Comparison of ENCODE assay signal across 8 cellular contexts in the genomic region with DNA sequence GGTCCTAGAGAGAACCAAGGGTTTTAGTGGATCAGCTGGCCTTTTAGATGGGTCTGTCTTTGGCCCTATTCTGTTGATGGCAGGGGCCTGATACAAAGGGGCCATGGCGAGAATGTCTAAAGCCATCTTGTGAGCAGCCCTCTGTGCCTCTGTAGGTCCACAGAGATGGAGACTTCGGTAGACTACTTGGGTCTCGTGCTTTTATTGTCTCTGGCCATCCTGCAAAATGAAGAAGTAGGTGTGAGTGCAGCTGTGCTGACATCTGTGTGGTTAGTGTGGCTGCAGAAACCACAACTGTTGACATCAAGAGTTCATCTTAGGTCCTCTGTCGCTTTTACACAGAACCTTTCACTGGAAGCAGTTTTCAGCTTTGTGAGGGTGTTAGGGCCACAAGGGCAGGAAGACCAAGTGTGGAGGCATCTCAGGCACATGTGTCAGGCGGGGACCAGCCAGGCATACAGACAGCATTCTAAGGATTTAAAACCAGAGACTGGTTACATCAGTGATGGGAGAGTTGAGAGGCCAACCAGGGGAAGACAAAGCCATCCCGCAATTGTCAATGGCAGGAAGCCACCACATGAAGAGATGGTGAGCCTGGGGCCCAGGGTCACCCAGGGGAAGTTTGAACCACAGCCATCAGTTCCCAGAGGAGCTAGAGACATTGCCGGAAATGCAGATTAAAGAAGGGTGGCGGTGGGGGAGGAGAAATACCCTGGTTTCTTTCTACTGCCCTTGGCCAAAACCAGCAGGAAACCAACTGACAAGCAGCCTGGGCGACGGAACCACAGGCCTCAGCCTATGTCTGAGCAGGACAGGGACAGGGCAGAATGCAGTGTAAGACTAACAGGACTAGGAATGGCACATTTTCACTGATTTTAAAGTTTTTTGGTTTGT. TPM values are rescaled to one million over a fixed set of nuclear protein-coding genes. Genes with fewer than 3 reads are reported as not detected.
DNase-seq lines count a peak whose midpoint lies in the region; ATAC-seq and TF ChIP-seq lines count a peak whose summit lies in the region.

No MANE protein-coding gene starts in this region.

- H3K4me1 Mint-ChIP-seq in T-helper 1 cell treated with Interleukin-12 subunit alpha and Interleukin-12 subunit beta and Interleukin-4 antibody, amounts not matched to agents 30 μg/mL and 1 μg/mL, for 36 hours (ENCODE audit: low read depth): peaks cover 51% of the 10 kb centered on the region
- peaks cover 37% of the 10 kb centered on the region for H3K4me1 Mint-ChIP-seq in central memory CD8-positive, alpha-beta T cell

- H3K4me3 Mint-ChIP-seq in T-helper 1 cell treated with Interleukin-12 subunit alpha and Interleukin-12 subunit beta and Interleukin-4 antibody, amounts not matched to agents 30 μg/mL and 1 μg/mL, for 36 hours: peak overlapping the region; percentile 79
- H3K4me3 Mint-ChIP-seq in central memory CD8-positive, alpha-beta T cell: peak overlapping the region; percentile 72

- peak; percentile 51 for TF ChIP-seq POLR2A in GM19193 (IDR thresholded peaks at IDR 0.05; ENCODE audit: extremely low read depth, insufficient read depth, insufficient read length)

- peak; percentile 50 for DNase-seq in AG08395 (ENCODE audit: low spot score)
- peak; percentile 41 to 74 for DNase-seq in central memory CD8-positive, alpha-beta T cell (ENCODE audit: low spot score in 2 of 2)
- peak; percentile 76 for DNase-seq in pons (ENCODE audit: low spot score)
- DNase-seq in NCI-H1417 treated with DMSO at 0.1 percent for 48 hours (lab: John Stamatoyannopoulos, UW): no peak
- no peak for DNase-seq in G401 (ENCODE audit: low spot score)

- H3K27ac Mint-ChIP-seq in T-helper 1 cell treated with Interleukin-12 subunit alpha and Interleukin-12 subunit beta and Interleukin-4 antibody, amounts not matched to agents 30 μg/mL and 1 μg/mL, for 36 hours: peak overlapping the region; percentile 95
- peak overlapping the region; percentile 95 for H3K27ac Mint-ChIP-seq in central memory CD8-positive, alpha-beta T cell (ENCODE audit: low read depth)

- in situ Hi-C loops in G401 (cut with HindIII; ENCODE audit: low sequenced_read_pairs): no loop called here

- H3K9me3 Mint-ChIP-seq in T-helper 1 cell treated with Interleukin-12 subunit alpha and Interleukin-12 subunit beta and Interleukin-4 antibody, amounts not matched to agents 30 μg/mL and 1 μg/mL, for 36 hours: peaks cover 3% of the 10 kb centered on the region
- no peaks in the 10 kb centered on the region for H3K9me3 Mint-ChIP-seq in central memory CD8-positive, alpha-beta T cell

- ATAC-seq in HG03108 (IDR thresholded peaks at IDR 0.05; ENCODE audit: unreplicated experiment): peak; percentile 68
- peak; percentile 82 for ATAC-seq in central memory CD8-positive, alpha-beta T cell (replicated peaks; ENCODE audit: extremely low read depth, poor library complexity, severe bottlenecking)

- H3K36me3 Mint-ChIP-seq in T-helper 1 cell treated with Interleukin-12 subunit alpha and Interleukin-12 subunit beta and Interleukin-4 antibody, amounts not matched to agents 30 μg/mL and 1 μg/mL, for 36 hours (ENCODE audit: low read depth): peaks cover 11% of the 10 kb centered on the region
- peaks cover 9% of the 10 kb centered on the region for H3K36me3 Mint-ChIP-seq in central memory CD8-positive, alpha-beta T cell (ENCODE audit: insufficient read depth)

- H3K27me3 Mint-ChIP-seq in T-helper 1 cell treated with Interleukin-12 subunit alpha and Interleukin-12 subunit beta and Interleukin-4 antibody, amounts not matched to agents 30 μg/mL and 1 μg/mL, for 36 hours (ENCODE audit: low read depth): no peaks in the 10 kb centered on the region
- H3K27me3 Mint-ChIP-seq in central memory CD8-positive, alpha-beta T cell: no peaks in the 10 kb centered on the region

RNA-seq across cellular contexts. Expression of a gene that starts 13.0 kb away (rescaled TPM):
- total RNA-seq in G401 (2014; rRNA removed; shearing (Covaris generic)): 6.9 and 14.3 TPM in 2 replicates

RNA-seq across cellular contexts. Expression of a gene that starts 22.8 kb away (rescaled TPM):
- total RNA-seq in G401 (2014; rRNA removed; shearing (Covaris generic)): 63.7 and 69.2 TPM in 2 replicates

RNA-seq across cellular contexts. Expression of a gene that starts 23.0 kb away (rescaled TPM):
- 63.1 and 130 TPM in 2 replicates for total RNA-seq in G401 (2014; rRNA removed; shearing (Covaris generic))

RNA-seq across cellular contexts. Expression of a gene that starts 58.8 kb away (rescaled TPM):
- not detected in 2 replicates for total RNA-seq in G401 (2014; rRNA removed; shearing (Covaris generic))

Comparison
In these comparisons a context has a peak if more than half of its experiments do, and no peak if none do; other contexts are left out.
1. DNase-seq: peak in AG08395 (single experiment), central memory CD8-positive, alpha-beta T cell (2 of 2) and pons (single experiment); none in NCI-H1417 treated with DMSO at 0.1 percent for 48 hours (single experiment) and G401 (single experiment).